ENCODE assay signal across 8 cellular contexts in the genomic region with DNA sequence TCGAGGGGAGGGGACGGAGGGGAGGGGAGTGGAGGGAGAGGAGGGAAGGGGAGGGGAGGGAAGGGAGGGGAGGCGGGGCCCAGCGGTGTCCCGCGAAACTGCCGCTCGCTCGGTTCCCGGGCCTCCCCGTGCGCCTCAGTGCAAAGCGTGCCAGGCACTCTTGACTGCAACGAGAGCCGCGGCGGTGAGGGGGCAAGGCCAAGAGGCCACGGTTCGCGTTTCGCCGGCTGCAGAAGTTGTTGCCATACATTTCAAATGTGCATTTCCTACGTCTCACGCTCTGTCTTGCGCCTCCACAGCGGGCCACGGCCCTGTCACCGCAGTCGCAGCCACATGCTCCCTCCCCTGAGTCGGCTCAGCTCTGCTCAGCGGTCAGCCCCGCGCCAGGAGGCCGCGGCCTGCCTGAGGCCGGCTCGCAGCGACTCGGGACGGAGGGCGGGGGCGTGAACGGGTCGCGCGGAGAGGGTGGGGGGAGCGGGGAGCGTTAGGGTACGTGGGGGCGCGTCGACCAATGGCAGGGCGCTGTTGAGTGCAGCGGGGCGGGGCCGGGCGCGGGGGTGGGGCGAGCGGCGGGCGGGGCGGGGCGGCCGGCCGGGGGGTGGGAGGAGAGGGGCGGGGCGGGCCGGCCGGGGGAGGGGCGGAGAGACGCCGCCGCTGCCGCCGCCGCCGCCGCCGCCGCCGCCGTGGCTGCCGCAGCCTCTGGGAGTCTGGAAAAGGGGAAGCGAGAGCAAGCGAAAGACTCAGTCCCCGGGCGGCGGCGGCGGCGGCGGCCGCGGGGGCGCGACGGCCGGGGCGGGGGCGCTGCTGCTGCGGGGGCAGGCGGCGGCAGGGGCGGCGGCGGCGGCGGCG. TPM values are rescaled to one million over a fixed set of nuclear protein-coding genes. Genes with fewer than 3 reads are reported as not detected.
A peak's percentile ranks its signal among the peaks of the same experiment; 100 is the strongest.
DNase-seq lines count a peak whose midpoint lies in the region; ATAC-seq and TF ChIP-seq lines count a peak whose summit lies in the region.

A gene (plus strand): TSS at position 678 of the 849 bp plus-strand sequence. CDS start 185 bp downstream, outside the sequence.

- intact Hi-C loops in aorta (cut with DNase I), result loop anchor here (5.0 kb wide), 2 partner anchors 51 to 186 kb away; no protein-coding TSS in a partner anchor

- H3K9me3 ChIP-seq in aorta (ENCODE audit: control insufficient read depth, low read length), result no peaks in the 10 kb centered on the region

- 0 to 1% methylated on average over 35 to 109 of the region's 110 CpGs for WGBS in aorta, 2 donors

- H3K4me1 ChIP-seq in aorta (ENCODE audit: control insufficient read depth in 1 of 2, insufficient read depth in 2 of 2, low read length in 2 of 2), result peaks cover 0 to 1% of the 10 kb centered on the region in 2 donors

- H3K27me3 ChIP-seq in aorta (ENCODE audit: control insufficient read depth in 1 of 2, insufficient read depth in 2 of 2, low read length in 1 of 2), result no peaks in the 10 kb centered on the region

- in situ Hi-C loops in astrocyte of the cerebellum (cut with HindIII; ENCODE audit: low sequenced_read_pairs), result no loop called here

- H3K4me3 ChIP-seq in astrocyte of the cerebellum (ENCODE audit: low read depth, low read length) (peak within 1 kb of the TSS; percentile 83), aorta (ENCODE audit: low read length in 2 of 2) (peak within 1 kb of the TSS; percentile 72 to 90)

- H3K27ac ChIP-seq in aorta (ENCODE audit: low read depth in 1 of 2, low read length in 2 of 2), result peak within 1 kb of the TSS in 1 of 2 donors; percentile 18

- DNase-seq in NCI-H1930 (lab: John Stamatoyannopoulos, UW), result peak; percentile 68 to 73
- peak; percentile 67 for DNase-seq in T1000 (lab: John Stamatoyannopoulos, UW)
- DNase-seq in astrocyte of the cerebellum (ENCODE audit: low read depth), result peak; percentile 57
- peak; percentile 97 for DNase-seq in hepatic stellate cell (ENCODE audit: low spot score)
- DNase-seq in retina, result peak; percentile 92
- peak; percentile 96 to 97 for DNase-seq in aorta

- H3K36me3 ChIP-seq in aorta (ENCODE audit: control insufficient read depth in 1 of 2, insufficient read depth in 2 of 2, low read length in 1 of 2), result peaks cover 0 to 4% of the 10 kb centered on the region in 2 donors

- ATAC-seq in GM18502 (IDR thresholded peaks at IDR 0.05; ENCODE audit: poor library complexity, unreplicated experiment), result peak; percentile 65
- peak; percentile 63 for ATAC-seq in HG02885 (IDR thresholded peaks at IDR 0.05; ENCODE audit: poor library complexity, unreplicated experiment)
- peak; percentile 94 for ATAC-seq in aorta (ENCODE audit: low FRiP score)

- TF ChIP-seq CTCF in astrocyte of the cerebellum (IDR thresholded peaks at IDR 0.05; ENCODE audit: low read depth, low read length, missing control alignments), result no peak

RNA-seq across cellular contexts. Expression of the gene that starts here (rescaled TPM):
- 100 to 1,000 TPM; 128 to 155 TPM for total RNA-seq in aorta
- polyA plus RNA-seq in aorta, result 100 to 1,000 TPM in 1 of 2 donors, 10 to 100 TPM in 1; 64.0 to 102 TPM
